Comparison of ENCODE assay signal across 25 cellular contexts in the genomic region with DNA sequence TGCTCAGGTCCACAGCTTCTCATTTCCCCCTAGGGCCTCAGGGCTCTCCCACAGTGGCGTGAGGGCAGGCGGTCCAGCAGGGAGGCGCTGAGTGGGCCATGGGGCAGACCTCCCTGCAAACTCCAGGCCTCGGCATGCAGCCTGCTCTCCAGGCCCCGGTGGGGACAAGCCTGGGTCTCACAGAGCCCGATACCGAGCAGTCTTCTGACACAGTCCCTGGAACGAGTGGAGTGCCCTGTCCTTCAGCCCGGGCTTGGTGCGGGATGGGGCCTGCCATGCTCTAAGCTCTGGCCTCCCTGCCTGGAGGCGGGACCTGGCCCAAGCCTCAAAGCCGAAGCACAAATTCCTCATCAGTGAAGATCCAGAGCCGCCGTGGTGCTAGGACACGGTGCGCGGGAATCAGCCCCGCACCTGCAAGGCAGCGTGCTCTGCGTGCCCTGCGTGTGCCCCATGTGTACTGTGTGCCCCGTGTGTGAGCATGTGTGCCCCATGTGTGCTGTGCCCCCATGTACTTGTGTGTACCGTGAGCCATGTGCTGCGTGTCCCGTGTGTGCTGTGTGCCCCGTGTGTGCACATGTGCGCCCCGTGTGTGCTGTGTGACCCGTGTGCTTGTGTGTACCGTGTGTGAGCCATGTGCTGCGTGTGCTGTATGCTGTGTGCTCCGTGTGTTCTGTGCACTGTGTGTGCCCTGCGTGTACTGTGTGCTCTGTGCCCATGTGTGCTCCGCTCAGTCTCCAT.
"Had no signal": no experiment of that assay in that cellular context is flagged by ENCODE, and none has a peak within 500 bp of the region (broad histone marks: within the 10 kb centered on the region; RNA-seq: fewer than 3 reads in every experiment).

No MANE protein-coding gene starts in this region.

- H3K27me3 Mint-ChIP-seq: activated CD4-positive, alpha-beta T cell treated with anti-CD3 and anti-CD28 coated beads, Interleukin-2, amount 10 ng/mL, durations not matched to agents 7 days and 5 days; activated naive CD8-positive, alpha-beta T cell treated with anti-CD3 and anti-CD28 coated beads, Interleukin-2, amount 50 U/mL, for 24 hours had no signal

- H3K4me3 Mint-ChIP-seq: activated CD4-positive, alpha-beta memory T cell treated with anti-CD3 and anti-CD28 coated beads for 36 hours; activated CD4-positive, alpha-beta T cell treated with anti-CD3 and anti-CD28 coated beads, Interleukin-2, amount 10 ng/mL, durations not matched to agents 7 days and 5 days; activated naive CD8-positive, alpha-beta T cell treated with anti-CD3 and anti-CD28 coated beads, Interleukin-2, amount 50 U/mL, for 24 hours; activated T-cell treated with anti-CD3 and anti-CD28 coated beads, Interleukin-2, amount 50 U/mL, for 4 hours had no signal

- H3K9me3 Mint-ChIP-seq: activated CD4-positive, alpha-beta memory T cell treated with anti-CD3 and anti-CD28 coated beads for 36 hours; activated CD4-positive, alpha-beta T cell treated with anti-CD3 and anti-CD28 coated beads, Interleukin-2, amount 10 ng/mL, durations not matched to agents 7 days and 5 days; activated naive CD4-positive, alpha-beta T cell treated with anti-CD3 and anti-CD28 coated beads, Interleukin-2, amount 50 U/mL, for 72 hours; activated naive CD8-positive, alpha-beta T cell treated with anti-CD3 and anti-CD28 coated beads, Interleukin-2, amount 50 U/mL, for 24 hours; activated T-cell treated with anti-CD3 and anti-CD28 coated beads, Interleukin-2, amount 50 U/mL, for 4 hours had no signal

- H3K36me3 Mint-ChIP-seq: activated CD4-positive, alpha-beta memory T cell treated with anti-CD3 and anti-CD28 coated beads for 36 hours; activated naive CD4-positive, alpha-beta T cell treated with anti-CD3 and anti-CD28 coated beads, Interleukin-2, amount 50 U/mL, for 72 hours had no signal

- DNase-seq: activated CD4-positive, alpha-beta memory T cell treated with anti-CD3 and anti-CD28 coated beads for 36 hours; activated CD4-positive, alpha-beta T cell treated with anti-CD3 and anti-CD28 coated beads, Interleukin-2, amount 10 ng/mL, durations not matched to agents 7 days and 5 days; activated CD4-positive, CD25-positive, alpha-beta regulatory T cell; activated CD8-positive, alpha-beta memory T cell treated with anti-CD3 and anti-CD28 coated beads for 24 hours; activated effector memory CD4-positive, alpha-beta T cell treated with anti-CD3 and anti-CD28 coated beads, Interleukin-2, amount 50 U/mL, for 16 hours; activated naive CD4-positive, alpha-beta T cell treated with Interleukin-2 at 50 U/mL for 16 hours; activated naive CD8-positive, alpha-beta T cell treated with anti-CD3 and anti-CD28 coated beads, Interleukin-2, amount 50 U/mL, for 24 hours; activated T-cell treated with anti-CD3 and anti-CD28 coated beads, Interleukin-2, amount 50 U/mL, for 4 hours; brain microvascular endothelial cell; cerebellar nuclear complex; Karpas-422; MM.1S; NCI-H1105; NCI-H1436 treated with DMSO at 0.1 percent for 48 hours; NCI-H187 treated with DMSO at 0.1 percent for 48 hours; NCI-H2081 treated with DMSO at 0.1 percent for 48 hours; NCI-H2171; NCI-H345; NCI-H510A; NCI-H526 treated with DMSO at 0.1 percent for 48 hours; NCI-H82; SIG-M5; T-helper 2 cell; T1000 had no signal

- H3K27ac Mint-ChIP-seq: activated CD4-positive, alpha-beta memory T cell treated with anti-CD3 and anti-CD28 coated beads for 36 hours; activated CD4-positive, alpha-beta T cell treated with anti-CD3 and anti-CD28 coated beads, Interleukin-2, amount 10 ng/mL, durations not matched to agents 7 days and 5 days; activated naive CD4-positive, alpha-beta T cell treated with anti-CD3 and anti-CD28 coated beads, Interleukin-2, amount 50 U/mL, for 72 hours; activated naive CD8-positive, alpha-beta T cell treated with anti-CD3 and anti-CD28 coated beads, Interleukin-2, amount 50 U/mL, for 24 hours had no signal

- H3K4me1 Mint-ChIP-seq: activated CD4-positive, alpha-beta T cell treated with anti-CD3 and anti-CD28 coated beads, Interleukin-2, amount 10 ng/mL, durations not matched to agents 7 days and 5 days; activated naive CD8-positive, alpha-beta T cell treated with anti-CD3 and anti-CD28 coated beads, Interleukin-2, amount 50 U/mL, for 24 hours had no signal

- H3K36me3 ChIP-seq: brain microvascular endothelial cell had no signal

- H3K27ac ChIP-seq: brain microvascular endothelial cell had no signal
